Comparison of ENCODE assay signal across 13 cellular contexts in the genomic region with DNA sequence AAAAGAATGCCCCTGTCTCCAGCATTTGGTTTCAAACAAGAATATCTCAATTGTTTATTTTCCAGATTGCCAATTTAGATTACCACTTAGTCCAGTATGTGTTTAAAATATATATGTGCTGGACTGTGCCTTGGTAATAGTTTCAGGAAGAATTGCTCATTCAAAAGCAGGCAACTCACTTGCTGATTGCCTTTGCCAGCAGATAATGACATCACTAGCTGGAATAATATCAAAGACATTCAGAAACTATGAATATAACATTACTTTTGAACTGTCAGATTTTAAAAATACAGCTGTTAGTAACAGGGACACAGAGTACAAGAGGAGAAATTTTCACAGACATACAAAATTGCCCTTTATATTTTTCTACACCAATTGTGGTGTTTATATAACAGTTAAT.
DNase-seq lines count a peak whose midpoint lies in the region; ATAC-seq, FAIRE-seq and TF ChIP-seq lines count a peak whose summit lies in the region.
"Had no signal": no experiment of that assay in that cellular context is flagged by ENCODE, and none has a peak within 500 bp of the region (broad histone marks: within the 10 kb centered on the region; RNA-seq: fewer than 3 reads in every experiment).

No MANE protein-coding gene starts in this region.

- DNase-seq in HS-5 (ENCODE audit: low read depth) (peak; percentile 34), caudate nucleus (lab: John Stamatoyannopoulos, UW) (no peak), kidney (no peak), spleen (no peak), T-helper 9 cell (no peak), DMS 273 (lab: John Stamatoyannopoulos, UW; ENCODE audit: unreplicated experiment) (no peak), GM19238 (ENCODE audit: insufficient read length, low spot score) (no peak)
- DNase-seq: DND-41, natural killer cell, NCI-H526 treated with DMSO at 0.1 percent for 48 hours, T-helper 1 cell had no signal

- H3K4me1 ChIP-seq in kidney (ENCODE audit: control insufficient read depth in 1 of 2, insufficient read depth in 1 of 2, low read depth in 1 of 2, low read length in 2 of 2) = peaks cover 12 to 46% of the 10 kb centered on the region in 2 donors
- H3K4me1 ChIP-seq in spleen = peaks cover 0 to 36% (median 15%) of the 10 kb centered on the region in 6 donors

- no peak for TF ChIP-seq POLR2A in spleen (IDR thresholded peaks at IDR 0.05)

- H3K27ac ChIP-seq in caudate nucleus (ENCODE audit: low read depth, low read length) = peak overlapping the region; percentile 40
- no peak overlapping the region for H3K27ac ChIP-seq in kidney (ENCODE audit: low read depth in 2 of 2, low read length in 2 of 2)
- H3K27ac ChIP-seq in spleen = peak overlapping the region in 5 of 8 donors; percentile 13 to 79 (median 34)

- peak; percentile 56 for FAIRE-seq in kidney (lab: Jason Lieb, UNC)

- H3K4me3 ChIP-seq in kidney (ENCODE audit: low read length in 2 of 2) (no peak overlapping the region), spleen (no peak overlapping the region)
- H3K4me3 ChIP-seq: tibial nerve had no signal

- H3K9ac ChIP-seq in kidney (ENCODE audit: low read length in 2 of 2) = no peak overlapping the region

- H3K27me3 ChIP-seq in spleen (replicated peaks in 1 of 7) = no peaks in the 10 kb centered on the region
- H3K27me3 ChIP-seq: tibial nerve had no signal

- H3K36me3 ChIP-seq in kidney (ENCODE audit: control insufficient read depth in 1 of 2, insufficient read depth in 2 of 2, low read length in 2 of 2) (no peaks in the 10 kb centered on the region), spleen (peaks cover 0 to 47% (median 6%) of the 10 kb centered on the region in 6 donors)

- no peak for ATAC-seq in GM19023 (IDR thresholded peaks at IDR 0.05; ENCODE audit: unreplicated experiment)
- ATAC-seq: natural killer cell had no signal

- no peak for TF ChIP-seq CTCF in kidney (IDR thresholded peaks at IDR 0.05; ENCODE audit: borderline replicate concordance, extremely low read depth, insufficient read depth)
- no peak for TF ChIP-seq CTCF in spleen (IDR thresholded peaks at IDR 0.05 in 8 of 11, conservative IDR thresholded peaks at IDR 0.05 in 3 of 11)

- intact Hi-C loops in kidney (cut with DNase I) = no loop called here
- intact Hi-C loops in spleen (cut with DNase I; ENCODE audit: low total_unique reads) = no loop called here

- H3K9me3 ChIP-seq in kidney (ENCODE audit: control insufficient read depth in 1 of 2, low read length in 2 of 2) (no peaks in the 10 kb centered on the region), spleen (no peaks in the 10 kb centered on the region)
- H3K9me3 ChIP-seq: tibial nerve had no signal

Comparison
In these comparisons a context has a peak if more than half of its experiments do, and no peak if none do; other contexts are left out.
1. H3K27ac ChIP-seq: peak in caudate nucleus (single experiment) and spleen (5 of 8); none in kidney (0 of 2).